ENCODE assay signal across 19 cellular contexts in the genomic region with DNA sequence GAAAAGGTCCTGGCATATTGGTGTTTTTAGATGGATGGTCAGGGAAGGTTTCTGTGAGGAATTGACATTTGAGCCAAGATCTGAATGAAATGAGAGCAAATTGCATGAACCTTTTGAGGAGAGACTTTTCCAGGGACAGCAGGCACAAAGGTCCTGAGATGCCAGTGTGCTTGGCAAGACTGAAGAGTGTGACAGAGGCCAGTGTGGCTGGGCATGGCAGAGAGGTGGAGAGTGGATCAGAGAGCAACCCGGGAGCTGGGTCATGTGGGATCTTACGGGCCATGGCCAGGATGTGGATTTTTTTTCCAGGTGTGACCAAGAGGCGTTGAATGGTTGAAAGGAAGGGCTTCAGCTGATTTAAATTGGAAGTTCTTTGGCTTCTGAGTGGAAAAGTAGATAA. TPM values are rescaled to one million over a fixed set of nuclear protein-coding genes. Genes with fewer than 3 reads are reported as not detected.
A peak's percentile ranks its signal among the peaks of the same experiment; 100 is the strongest.
DNase-seq lines count a peak whose midpoint lies in the region; ATAC-seq and TF ChIP-seq lines count a peak whose summit lies in the region.
"Had no signal": no experiment of that assay in that cellular context is flagged by ENCODE, and none has a peak within 500 bp of the region (broad histone marks: within the 10 kb centered on the region; RNA-seq: fewer than 3 reads in every experiment).

No MANE protein-coding gene starts in this region.

- TF ChIP-seq CTCF in left ventricle myocardium inferior (IDR thresholded peaks at IDR 0.05; ENCODE audit: borderline replicate concordance) (no peak), gastroesophageal sphincter (IDR thresholded peaks at IDR 0.05) (no peak), tibial nerve (IDR thresholded peaks at IDR 0.05) (no peak)

- H3K27ac ChIP-seq in left ventricle myocardium inferior (replicated peaks) (peak overlapping the region; percentile 89), right cardiac atrium (ENCODE audit: low read length) (no peak overlapping the region), gastroesophageal sphincter (peak overlapping the region in 3 of 4 donors; percentile 45 to 91 (median 86)), muscle layer of duodenum (ENCODE audit: low read length) (peak overlapping the region; percentile 72), tibial nerve (peak overlapping the region; percentile 84 to 99 (median 94))
- H3K27ac ChIP-seq: 22Rv1, KMS-11 had no signal

- ATAC-seq in right cardiac atrium (no peak), gastroesophageal sphincter (no peak)

- peaks cover 11% of the 10 kb centered on the region for H3K9me3 ChIP-seq in left ventricle myocardium inferior (replicated peaks)
- H3K9me3 ChIP-seq in right cardiac atrium (ENCODE audit: control insufficient read depth, low read length): no peaks in the 10 kb centered on the region
- peaks cover 0 to 8% (median 0%) of the 10 kb centered on the region in 3 donors for H3K9me3 ChIP-seq in gastroesophageal sphincter
- H3K9me3 ChIP-seq in muscle layer of duodenum (ENCODE audit: control insufficient read depth in 1 of 2, low read length in 2 of 2): no peaks in the 10 kb centered on the region
- H3K9me3 ChIP-seq in tibial nerve: peaks cover 0 to 2% (median 0%) of the 10 kb centered on the region in 4 donors

- 92% methylated on average over 3 of the region's 3 CpGs for WGBS in right cardiac atrium
- WGBS in gastroesophageal sphincter (ENCODE audit: low coverage in 1 of 2), 2 donors: 92 to 100% methylated on average over 3 of the region's 3 CpGs
- WGBS in tibial nerve, 2 donors: 84 to 85% methylated on average over 3 of the region's 3 CpGs

- in situ Hi-C loops in KBM-7 (cut with MboI; ENCODE audit: low pct_unique_long_range_greater_than_20kb, low sequenced_read_pairs): no loop called here

- H3K4me3 ChIP-seq in left ventricle myocardium inferior (no peak overlapping the region), right cardiac atrium (ENCODE audit: low read length) (no peak overlapping the region), gastroesophageal sphincter (no peak overlapping the region), muscle layer of duodenum (ENCODE audit: low read depth in 1 of 2, low read length in 2 of 2) (no peak overlapping the region), tibial nerve (no peak overlapping the region)

- H3K36me3 ChIP-seq in left ventricle myocardium inferior: peaks cover 59% of the 10 kb centered on the region
- peaks cover 0 to 58% of the 10 kb centered on the region in 2 donors for H3K36me3 ChIP-seq in gastroesophageal sphincter
- peaks cover 25 to 46% of the 10 kb centered on the region in 2 donors for H3K36me3 ChIP-seq in muscle layer of duodenum (ENCODE audit: control insufficient read depth in 1 of 2, insufficient read depth in 2 of 2, low read length in 2 of 2)
- H3K36me3 ChIP-seq in tibial nerve: peaks cover 3 to 54% (median 7%) of the 10 kb centered on the region in 3 donors

- peaks cover 29% of the 10 kb centered on the region for H3K4me1 ChIP-seq in left ventricle myocardium inferior
- no peaks in the 10 kb centered on the region for H3K4me1 ChIP-seq in right cardiac atrium (ENCODE audit: control insufficient read depth, insufficient read depth, low read length)
- H3K4me1 ChIP-seq in gastroesophageal sphincter: peaks cover 0 to 27% (median 3%) of the 10 kb centered on the region in 3 donors
- peaks cover 3 to 12% of the 10 kb centered on the region in 2 donors for H3K4me1 ChIP-seq in muscle layer of duodenum (ENCODE audit: control insufficient read depth in 1 of 2, insufficient read depth in 2 of 2, low read length in 2 of 2)
- peaks cover 0 to 31% (median 6%) of the 10 kb centered on the region in 4 donors for H3K4me1 ChIP-seq in tibial nerve

- H3K27me3 ChIP-seq in left ventricle myocardium inferior (ENCODE audit: low read depth) (no peaks in the 10 kb centered on the region), right cardiac atrium (ENCODE audit: control insufficient read depth, insufficient read depth) (no peaks in the 10 kb centered on the region), gastroesophageal sphincter (no peaks in the 10 kb centered on the region), muscle layer of duodenum (ENCODE audit: low read depth, low read length) (no peaks in the 10 kb centered on the region), tibial nerve (no peaks in the 10 kb centered on the region)

- intact Hi-C loops in left ventricle myocardium inferior (cut with micrococcal nuclease): no loop called here
- intact Hi-C loops in right cardiac atrium (cut with DNase I): no loop called here

- DNase-seq in left ventricle myocardium inferior (no peak), right cardiac atrium (no peak), tibial nerve (ENCODE audit: low spot score in 2 of 2) (no peak), superior temporal gyrus (ENCODE audit: extremely low spot score) (no peak), A172 (ENCODE audit: low spot score) (no peak), KBM-7 (no peak)
- DNase-seq: AML-193; DMS79; MV-4-11; NCI-H1105 treated with DMSO at 0.1 percent for 48 hours; NCI-H2029 treated with DMSO at 0.1 percent for 48 hours; NCI-H345; NCI-H524; NCI-H774; NK-92 treated with Interleukin-12 subunit alpha and Interleukin-12 subunit beta, amount 100 ng/mL, for 24 hours had no signal

- TF ChIP-seq POLR2A in gastroesophageal sphincter (IDR thresholded peaks at IDR 0.05) (no peak), tibial nerve (IDR thresholded peaks at IDR 0.05) (no peak)

- TF ChIP-seq EP300 in gastroesophageal sphincter (IDR thresholded peaks at IDR 0.05): no peak
- TF ChIP-seq EP300 in tibial nerve (IDR thresholded peaks at IDR 0.05): no peak

RNA-seq across cellular contexts. Expression of a gene that starts 3.4 kb away (rescaled TPM):
- 29.4 TPM for total RNA-seq in left ventricle myocardium inferior
- total RNA-seq in right cardiac atrium: 10 to 100 TPM; 22.2 to 29.8 (median 28.4) TPM
- 24.3 TPM for polyA plus RNA-seq in right cardiac atrium
- total RNA-seq in gastroesophageal sphincter: 10 to 100 TPM; 21.3 to 32.2 (median 23.1) TPM
- 100 to 1,000 TPM in 1 of 4 donors, 10 to 100 TPM in 3; 61.2 to 109 (median 74.6) TPM for total RNA-seq in tibial nerve
- 102 and 118 TPM in 2 replicates for total RNA-seq in A172 (2014; rRNA removed; shearing (Covaris generic))
